In genomic region chr10:96650958-96651357, GRCh38 we compare ENCODE assay signal across 30 cellular contexts.
DNase-seq lines count a peak whose midpoint lies in the region; ATAC-seq and TF ChIP-seq lines count a peak whose summit lies in the region.
"Had no signal": no experiment of that assay in that cellular context is flagged by ENCODE, and none has a peak within 500 bp of the region (broad histone marks: within the 10 kb centered on the region; RNA-seq: fewer than 3 reads in every experiment).

No MANE protein-coding gene starts in this region.

- peaks cover 13% of the 10 kb centered on the region for H3K36me3 Mint-ChIP-seq in activated CD4-positive, alpha-beta T cell treated with anti-CD3 and anti-CD28 coated beads, Interleukin-2, amount 10 ng/mL, durations not matched to agents 24 days and 14 days (ENCODE audit: low read depth)
- peaks cover 12% of the 10 kb centered on the region for H3K36me3 Mint-ChIP-seq in activated naive CD8-positive, alpha-beta T cell treated with anti-CD3 and anti-CD28 coated beads, Interleukin-2, amount 50 U/mL, for 24 hours (ENCODE audit: low read depth)
- peaks cover 73% of the 10 kb centered on the region for H3K36me3 Mint-ChIP-seq in stimulated activated effector memory CD8-positive, alpha-beta T cell treated with anti-CD3 and anti-CD28 coated beads, Interleukin-12 subunit alpha, Interleukin-12 subunit beta, amount 100 ng/mL, for 72 hours
- H3K36me3 Mint-ChIP-seq in activated CD4-positive, alpha-beta memory T cell treated with anti-CD3 and anti-CD28 coated beads, Interleukin-2, amount 10 ng/mL, durations not matched to agents 7 days and 5 days (ENCODE audit: low read depth) = peaks cover 10% of the 10 kb centered on the region

- H3K4me1 ChIP-seq in OCI-LY3 (ENCODE audit: low read length) = peaks cover 68% of the 10 kb centered on the region
- H3K4me1 ChIP-seq in prostate gland (replicated peaks) = no peaks in the 10 kb centered on the region
- H3K4me1 ChIP-seq: colonic mucosa had no signal

- H3K79me2 ChIP-seq in OCI-LY3 (ENCODE audit: low read length) = no peaks in the 10 kb centered on the region
- H3K79me2 ChIP-seq: hepatocyte had no signal

- intact Hi-C loops in activated CD4-positive, alpha-beta T cell treated with anti-CD3 and anti-CD28 coated beads, Interleukin-2, amount 10 ng/mL, durations not matched to agents 24 days and 14 days (cut with micrococcal nuclease) = no loop called here
- intact Hi-C loops in prostate gland (cut with DNase I) = no loop called here

- WGBS in prostate gland = 82% methylated on average over 7 of the region's 7 CpGs

- H3K27ac ChIP-seq in OCI-LY3 (ENCODE audit: low read length) = no peak overlapping the region
- H3K27ac ChIP-seq in prostate gland = no peak overlapping the region
- H3K27ac ChIP-seq: colonic mucosa, epithelial cell of prostate, hepatocyte, PC-9, thoracic aorta had no signal

- H3K4me3 Mint-ChIP-seq in activated CD4-positive, alpha-beta T cell treated with anti-CD3 and anti-CD28 coated beads, Interleukin-2, amount 10 ng/mL, durations not matched to agents 24 days and 14 days = peak overlapping the region; percentile 64
- no peak overlapping the region for H3K4me3 Mint-ChIP-seq in activated naive CD8-positive, alpha-beta T cell treated with anti-CD3 and anti-CD28 coated beads, Interleukin-2, amount 50 U/mL, for 24 hours
- H3K4me3 Mint-ChIP-seq in stimulated activated effector memory CD8-positive, alpha-beta T cell treated with anti-CD3 and anti-CD28 coated beads, Interleukin-12 subunit alpha, Interleukin-12 subunit beta, amount 100 ng/mL, for 72 hours = peak overlapping the region; percentile 47
- no peak overlapping the region for H3K4me3 Mint-ChIP-seq in activated CD4-positive, alpha-beta memory T cell treated with anti-CD3 and anti-CD28 coated beads, Interleukin-2, amount 10 ng/mL, durations not matched to agents 7 days and 5 days
- H3K4me3 Mint-ChIP-seq: CD4-positive, alpha-beta T cell; nephron progenitor cell had no signal

- no peaks in the 10 kb centered on the region for H4K20me1 ChIP-seq in OCI-LY3 (ENCODE audit: insufficient read depth, low read length)

- no peak for TF ChIP-seq POLR2A in prostate gland (IDR thresholded peaks at IDR 0.05)

- peak overlapping the region; percentile 9; the same call in 1 of the 2 replicates for H3K4me2 ChIP-seq in OCI-LY3 (ENCODE audit: low read length)
- H3K4me2 ChIP-seq: hepatocyte, PC-9 had no signal

- no peaks in the 10 kb centered on the region for H3K27me3 ChIP-seq in OCI-LY3 (ENCODE audit: low read depth, low read length)
- H3K27me3 ChIP-seq in prostate gland (replicated peaks; ENCODE audit: insufficient read depth) = no peaks in the 10 kb centered on the region
- H3K27me3 ChIP-seq: colonic mucosa, hepatocyte had no signal

- H3K9me3 ChIP-seq in OCI-LY3 (ENCODE audit: insufficient read depth, low read length) (no peaks in the 10 kb centered on the region), prostate gland (no peaks in the 10 kb centered on the region)
- H3K9me3 ChIP-seq: colonic mucosa, thoracic aorta had no signal

- peak overlapping the region; percentile 31 for H3K27ac Mint-ChIP-seq in activated CD4-positive, alpha-beta T cell treated with anti-CD3 and anti-CD28 coated beads, Interleukin-2, amount 10 ng/mL, durations not matched to agents 24 days and 14 days
- peak overlapping the region; percentile 77 for H3K27ac Mint-ChIP-seq in activated naive CD8-positive, alpha-beta T cell treated with anti-CD3 and anti-CD28 coated beads, Interleukin-2, amount 50 U/mL, for 24 hours
- H3K27ac Mint-ChIP-seq in stimulated activated effector memory CD8-positive, alpha-beta T cell treated with anti-CD3 and anti-CD28 coated beads, Interleukin-12 subunit alpha, Interleukin-12 subunit beta, amount 100 ng/mL, for 72 hours = peak overlapping the region; percentile 71
- H3K27ac Mint-ChIP-seq in activated CD4-positive, alpha-beta memory T cell treated with anti-CD3 and anti-CD28 coated beads, Interleukin-2, amount 10 ng/mL, durations not matched to agents 7 days and 5 days = no peak overlapping the region
- H3K27ac Mint-ChIP-seq: CD4-positive, alpha-beta T cell; nephron progenitor cell had no signal

- no peak overlapping the region for H3K9ac ChIP-seq in OCI-LY3 (ENCODE audit: low read length)

- CTCF ChIA-PET in activated CD4-positive, alpha-beta memory T cell treated with anti-CD3 and anti-CD28 coated beads, Interleukin-2, amount 10 ng/mL, durations not matched to agents 7 days and 5 days (lab: Charles Lee) = interaction anchor here (2.0 to 3.1 kb wide), 2 partner anchors 8 to 10 kb away, joined by 8 to 9 read pairs; no protein-coding TSS in a partner anchor

- no peak for TF ChIP-seq CTCF in OCI-LY3 (IDR thresholded peaks at IDR 0.05; ENCODE audit: low read depth, low read length)
- no peak for TF ChIP-seq CTCF in prostate gland (IDR thresholded peaks at IDR 0.05)

- ATAC-seq in activated naive CD8-positive, alpha-beta T cell treated with anti-CD3 and anti-CD28 coated beads, Interleukin-2, amount 50 U/mL, for 24 hours = no peak
- ATAC-seq in stimulated activated effector memory CD8-positive, alpha-beta T cell treated with anti-CD3 and anti-CD28 coated beads, Interleukin-12 subunit alpha, Interleukin-12 subunit beta, amount 100 ng/mL, for 72 hours = peak; percentile 70
- ATAC-seq in HG03457 (IDR thresholded peaks at IDR 0.05; ENCODE audit: unreplicated experiment) = no peak
- ATAC-seq: Right ventricle myocardium inferior had no signal

- H3K27me3 Mint-ChIP-seq in activated CD4-positive, alpha-beta T cell treated with anti-CD3 and anti-CD28 coated beads, Interleukin-2, amount 10 ng/mL, durations not matched to agents 24 days and 14 days = no peaks in the 10 kb centered on the region
- H3K27me3 Mint-ChIP-seq in activated naive CD8-positive, alpha-beta T cell treated with anti-CD3 and anti-CD28 coated beads, Interleukin-2, amount 50 U/mL, for 24 hours = peaks cover 2% of the 10 kb centered on the region
- H3K27me3 Mint-ChIP-seq in activated CD4-positive, alpha-beta memory T cell treated with anti-CD3 and anti-CD28 coated beads, Interleukin-2, amount 10 ng/mL, durations not matched to agents 7 days and 5 days = no peaks in the 10 kb centered on the region
- H3K27me3 Mint-ChIP-seq: CD4-positive, alpha-beta T cell had no signal

- H3K4me1 Mint-ChIP-seq in activated CD4-positive, alpha-beta T cell treated with anti-CD3 and anti-CD28 coated beads, Interleukin-2, amount 10 ng/mL, durations not matched to agents 24 days and 14 days = peaks cover 46% of the 10 kb centered on the region
- H3K4me1 Mint-ChIP-seq in activated naive CD8-positive, alpha-beta T cell treated with anti-CD3 and anti-CD28 coated beads, Interleukin-2, amount 50 U/mL, for 24 hours = peaks cover 60% of the 10 kb centered on the region
- peaks cover 77% of the 10 kb centered on the region for H3K4me1 Mint-ChIP-seq in stimulated activated effector memory CD8-positive, alpha-beta T cell treated with anti-CD3 and anti-CD28 coated beads, Interleukin-12 subunit alpha, Interleukin-12 subunit beta, amount 100 ng/mL, for 72 hours
- H3K4me1 Mint-ChIP-seq in activated CD4-positive, alpha-beta memory T cell treated with anti-CD3 and anti-CD28 coated beads, Interleukin-2, amount 10 ng/mL, durations not matched to agents 7 days and 5 days = peaks cover 50% of the 10 kb centered on the region

- H3K4me3 ChIP-seq in OCI-LY3 (ENCODE audit: low read length) (no peak overlapping the region), prostate gland (no peak overlapping the region)
- H3K4me3 ChIP-seq: colonic mucosa, hepatocyte, lung, PC-9, thoracic aorta had no signal

- no peak overlapping the region for H2AFZ ChIP-seq in OCI-LY3 (ENCODE audit: low read depth, low read length)
- H2AFZ ChIP-seq: hepatocyte, PC-9 had no signal

- H3K36me3 ChIP-seq in OCI-LY3 (replicated peaks; ENCODE audit: low read depth, low read length) = peaks cover 52% of the 10 kb centered on the region
- H3K36me3 ChIP-seq in prostate gland = no peaks in the 10 kb centered on the region
- H3K36me3 ChIP-seq: colonic mucosa, thoracic aorta had no signal

- H3K9me3 Mint-ChIP-seq in activated CD4-positive, alpha-beta T cell treated with anti-CD3 and anti-CD28 coated beads, Interleukin-2, amount 10 ng/mL, durations not matched to agents 24 days and 14 days = peaks cover 9% of the 10 kb centered on the region
- H3K9me3 Mint-ChIP-seq in activated naive CD8-positive, alpha-beta T cell treated with anti-CD3 and anti-CD28 coated beads, Interleukin-2, amount 50 U/mL, for 24 hours = peaks cover 4% of the 10 kb centered on the region
- peaks cover 3% of the 10 kb centered on the region for H3K9me3 Mint-ChIP-seq in stimulated activated effector memory CD8-positive, alpha-beta T cell treated with anti-CD3 and anti-CD28 coated beads, Interleukin-12 subunit alpha, Interleukin-12 subunit beta, amount 100 ng/mL, for 72 hours
- H3K9me3 Mint-ChIP-seq in activated CD4-positive, alpha-beta memory T cell treated with anti-CD3 and anti-CD28 coated beads, Interleukin-2, amount 10 ng/mL, durations not matched to agents 7 days and 5 days = no peaks in the 10 kb centered on the region

- DNase-seq in activated CD4-positive, alpha-beta T cell treated with anti-CD3 and anti-CD28 coated beads, Interleukin-2, amount 10 ng/mL, durations not matched to agents 24 days and 14 days = no peak
- no peak for DNase-seq in activated CD4-positive, alpha-beta T cell treated with anti-CD3 and anti-CD28 coated beads for 4 hours
- DNase-seq in activated naive CD8-positive, alpha-beta T cell treated with anti-CD3 and anti-CD28 coated beads, Interleukin-2, amount 50 U/mL, for 24 hours = no peak
- DNase-seq in stimulated activated effector memory CD8-positive, alpha-beta T cell treated with anti-CD3 and anti-CD28 coated beads, Interleukin-12 subunit alpha, Interleukin-12 subunit beta, amount 100 ng/mL, for 72 hours (ENCODE audit: low spot score in 2 of 2) = no peak
- no peak for DNase-seq in activated CD4-positive, alpha-beta memory T cell treated with anti-CD3 and anti-CD28 coated beads, Interleukin-2, amount 10 ng/mL, durations not matched to agents 7 days and 5 days
- DNase-seq in prostate gland (ENCODE audit: low spot score) = no peak
- DNase-seq: 8988T; activated CD4-positive, alpha-beta T cell treated with anti-CD3 and anti-CD28 coated beads for 1 hour; activated naive CD4-positive, alpha-beta T cell treated with anti-CD3 and anti-CD28 coated beads, Interleukin-2, amount 50 U/mL, for 16 hours; anterior cingulate cortex; CD4-positive, alpha-beta T cell; colonic mucosa; DMS 273 treated with DMSO at 0.1 percent for 48 hours; effector CD8-positive, alpha-beta T cell; EL; H7; NCI-H1436; NCI-H2107; NCI-H345; NCI-H69; nephron progenitor cell; PC-9; stimulated activated naive CD4-positive, alpha-beta T cell treated with Interleukin-2 at 50 U/mL for 16 hours had no signal

- POLR2A ChIA-PET in activated CD4-positive, alpha-beta memory T cell treated with anti-CD3 and anti-CD28 coated beads, Interleukin-2, amount 10 ng/mL, durations not matched to agents 7 days and 5 days (lab: Charles Lee) = interaction anchor here (1.2 kb wide), 1 partner anchor 14 kb away, joined by 3 read pairs; no protein-coding TSS in a partner anchor

Comparison
In these comparisons a context has a peak if more than half of its experiments do, and no peak if none do; other contexts are left out.
1. H3K4me3 Mint-ChIP-seq: peak in activated CD4-positive, alpha-beta T cell treated with anti-CD3 and anti-CD28 coated beads, Interleukin-2, amount 10 ng/mL, durations not matched to agents 24 days and 14 days (single experiment) and stimulated activated effector memory CD8-positive, alpha-beta T cell treated with anti-CD3 and anti-CD28 coated beads, Interleukin-12 subunit alpha, Interleukin-12 subunit beta, amount 100 ng/mL, for 72 hours (single experiment); none in activated naive CD8-positive, alpha-beta T cell treated with anti-CD3 and anti-CD28 coated beads, Interleukin-2, amount 50 U/mL, for 24 hours (single experiment) and activated CD4-positive, alpha-beta memory T cell treated with anti-CD3 and anti-CD28 coated beads, Interleukin-2, amount 10 ng/mL, durations not matched to agents 7 days and 5 days (single experiment).